Comparison of ENCODE assay signal across 6 cellular contexts in genomic region chr17:4858880-4859260, GRCh38. TPM values are rescaled to one million over a fixed set of nuclear protein-coding genes. Genes with fewer than 3 reads are reported as not detected.
DNase-seq lines count a peak whose midpoint lies in the region; ATAC-seq, FAIRE-seq and TF ChIP-seq lines count a peak whose summit lies in the region.

No MANE protein-coding gene starts in this region.

- in situ Hi-C loops in IMR-90 (cut with MboI; ENCODE audit: low sequenced_read_pairs): no loop called here

- no peak overlapping the region for H2AFZ ChIP-seq in IMR-90 (replicated peaks; ENCODE audit: low read length, poor library complexity)

- DNase-seq in IMR-90 (peak; percentile 27), foreskin keratinocyte (peak; percentile 82 to 91), prostate gland (ENCODE audit: low spot score) (peak; percentile 91), frontal cortex (ENCODE audit: low spot score in 2 of 2) (no peak), NCI-H2171 treated with DMSO at 0.1 percent for 48 hours (lab: John Stamatoyannopoulos, UW) (no peak)
- no peak for DNase-seq in stimulated activated CD4-positive, alpha-beta T cell treated with anti-CD3 and anti-CD28 coated beads, Interleukin-12 subunit alpha, Interleukin-12 subunit beta, amount 100 ng/mL, for 4 hours

- H3K4me3 ChIP-seq in IMR-90 (ENCODE audit: insufficient read depth, low read depth, low read length) (no peak overlapping the region), prostate gland (peak overlapping the region in 1 of 2 donors; percentile 5)

- no peak overlapping the region for H3K4ac ChIP-seq in IMR-90 (ENCODE audit: low read depth, low read length)

- POLR2A ChIA-PET in IMR-90 (lab: Charles Lee; ENCODE audit: unreplicated experiment): no interaction called here

- peaks cover 23% of the 10 kb centered on the region; the same call in 1 of the 2 replicates for H3K9me1 ChIP-seq in IMR-90 (ENCODE audit: insufficient read depth, low read length)

- ATAC-seq in IMR-90 (ENCODE audit: low read depth) (peak; percentile 64), foreskin keratinocyte (peak; percentile 76)

- H3K36me3 ChIP-seq in IMR-90 (ENCODE audit: control insufficient read depth, insufficient read depth, low read length) (peaks cover 3% of the 10 kb centered on the region; the same call in 1 of the 2 replicates), prostate gland (no peaks in the 10 kb centered on the region)

- peak overlapping the region; percentile 8 for H2AK9ac ChIP-seq in IMR-90 (replicated peaks; ENCODE audit: low read depth, low read length, poor library complexity)

- dilution Hi-C loops in IMR-90 (cut with HindIII; ENCODE audit: low sequenced_read_pairs, unreplicated experiment): no loop called here

- no TSS peak for BruUV-seq in IMR-90 (replicated peaks; lab: Mats Ljungman, UMichigan)

- H3K9ac ChIP-seq in IMR-90 (ENCODE audit: low read depth, low read length): no peak overlapping the region

- H4K91ac ChIP-seq in IMR-90 (ENCODE audit: insufficient read depth, low read depth, low read length): no peak overlapping the region

- TF ChIP-seq CTCF in IMR-90 (conservative IDR thresholded peaks at IDR 0.05; ENCODE audit: low read depth, low read length): no peak
- no peak for TF ChIP-seq CTCF in foreskin keratinocyte (conservative IDR thresholded peaks at IDR 0.05)
- no peak for TF ChIP-seq CTCF in prostate gland (IDR thresholded peaks at IDR 0.05)

- no peak overlapping the region for H2AK5ac ChIP-seq in IMR-90 (ENCODE audit: low read depth, low read length)

- TF ChIP-seq RAD21 in IMR-90 (IDR thresholded peaks at IDR 0.05; ENCODE audit: low read length): no peak

- WGBS in IMR-90 (ENCODE audit: extremely low coverage in 2 of 2, insufficient read length in 1 of 2), 2 experiments: 73% methylated on average over 2 of the region's 5 CpGs; no CpG with 5 or more reads in 1 of the 2 experiments
- 15% methylated on average over 5 of the region's 5 CpGs for WGBS in prostate gland

- H4K5ac ChIP-seq in IMR-90 (ENCODE audit: low read depth, low read length): no peak overlapping the region

- no peak overlapping the region for H3K27ac ChIP-seq in IMR-90 (ENCODE audit: insufficient read depth, low read length)
- peak overlapping the region; percentile 83 for H3K27ac ChIP-seq in foreskin keratinocyte
- H3K27ac ChIP-seq in prostate gland: peak overlapping the region; percentile 57 to 59

- H3K18ac ChIP-seq in IMR-90 (ENCODE audit: low read depth, low read length): no peak overlapping the region

- H3K14ac ChIP-seq in IMR-90 (replicated peaks; ENCODE audit: low read depth, low read length): no peak overlapping the region

- H2BK120ac ChIP-seq in IMR-90 (ENCODE audit: low read depth, low read length): no peak overlapping the region

- intact Hi-C loops in IMR-90 (cut with micrococcal nuclease) (no loop called here), prostate gland (cut with DNase I) (no loop called here)

- no peak for TF ChIP-seq POLR2A in IMR-90 (IDR thresholded peaks at IDR 0.05; ENCODE audit: low read depth, low read length)
- peak; percentile 72 for TF ChIP-seq POLR2A in prostate gland (IDR thresholded peaks at IDR 0.05)

- H3K79me1 ChIP-seq in IMR-90 (ENCODE audit: low read depth in 1 of 2, low read length in 2 of 2): peaks cover 15 to 68% of the 10 kb centered on the region in 2 experiments

- H3K4me1 ChIP-seq in IMR-90 (ENCODE audit: control insufficient read depth, insufficient read depth, low read length) (peaks cover 17% of the 10 kb centered on the region), foreskin keratinocyte (peaks cover 26% of the 10 kb centered on the region), prostate gland (replicated peaks) (peaks cover under 1% of the 10 kb centered on the region)

- CTCF ChIA-PET in IMR-90 (lab: Yijun Ruan, JAX): no interaction called here

- FAIRE-seq in frontal cortex (lab: Jason Lieb, UNC): no peak

- no peak overlapping the region for H3K4me2 ChIP-seq in IMR-90 (ENCODE audit: low read depth, low read length)

- peaks cover 29% of the 10 kb centered on the region for H4K20me1 ChIP-seq in IMR-90 (ENCODE audit: insufficient read depth, low read length)

- no peak overlapping the region; a peak in 1 of 4 replicates for H4K8ac ChIP-seq in IMR-90 (ENCODE audit: low read depth in 2 of 2, low read length in 2 of 2)

- no peaks in the 10 kb centered on the region for H3K27me3 ChIP-seq in IMR-90 (ENCODE audit: control insufficient read depth, insufficient read depth, low read length)
- H3K27me3 ChIP-seq in foreskin keratinocyte: no peaks in the 10 kb centered on the region
- H3K27me3 ChIP-seq in prostate gland (replicated peaks; ENCODE audit: insufficient read depth): no peaks in the 10 kb centered on the region

- H3K56ac ChIP-seq in IMR-90 (ENCODE audit: extremely low read depth, insufficient read depth, low read length): no peak overlapping the region

- H3K9me3 ChIP-seq in IMR-90 (ENCODE audit: control insufficient read depth, insufficient read depth, low read length): no peaks in the 10 kb centered on the region
- no peaks in the 10 kb centered on the region for H3K9me3 ChIP-seq in prostate gland

- H2BK20ac ChIP-seq in IMR-90 (ENCODE audit: low read depth, low read length): no peak overlapping the region

- no peak overlapping the region for H2BK5ac ChIP-seq in IMR-90 (ENCODE audit: low read depth, low read length, poor library complexity, severe bottlenecking)

- no peak overlapping the region for H2BK15ac ChIP-seq in IMR-90 (ENCODE audit: low read depth, low read length)

- H3K23ac ChIP-seq in IMR-90 (ENCODE audit: low read depth, low read length): no peak overlapping the region; the same call in 1 of the 2 replicates

TF ChIP-seq in IMR-90, 13 proteins besides CTCF, POLR2A, EP300 and RAD21 (continues in another document):
- TF ChIP-seq USF2 (IDR thresholded peaks at IDR 0.05; ENCODE audit: low read depth, low read length) (no peak), MAZ (IDR thresholded peaks at IDR 0.05; ENCODE audit: borderline replicate concordance, low read depth, low read length) (no peak), CHD1 (IDR thresholded peaks at IDR 0.05; ENCODE audit: low read depth, low read length) (no peak), NFE2L2 (IDR thresholded peaks at IDR 0.05; ENCODE audit: low read depth, low read length) (no peak), CEBPB (IDR thresholded peaks at IDR 0.05; ENCODE audit: low read depth, low read length) (no peak), ELK1 (IDR thresholded peaks at IDR 0.05; ENCODE audit: borderline replicate concordance, low read depth, low read length) (no peak), MXI1 (IDR thresholded peaks at IDR 0.05; ENCODE audit: borderline replicate concordance, low read depth, low read length) (no peak), RCOR1 (IDR thresholded peaks at IDR 0.05; ENCODE audit: insufficient replicate concordance, low read length) (no peak), RFX5 (IDR thresholded peaks at IDR 0.05; ENCODE audit: low read depth, low read length) (no peak), SMC3 (IDR thresholded peaks at IDR 0.05; ENCODE audit: low read depth, low read length) (no peak), MAFK (IDR thresholded peaks at IDR 0.05; ENCODE audit: low read depth, low read length) (no peak), FOS (IDR thresholded peaks at IDR 0.05; ENCODE audit: low read depth, low read length) (no peak)

RNA-seq across cellular contexts. Expression of gene MINK1, which starts 25.7 kb away (rescaled TPM):
- total RNA-seq in IMR-90 (2012; rRNA removed) (12.2 and 12.8 TPM in 2 replicates), foreskin keratinocyte (81.5 and 85.5 TPM in 2 replicates), prostate gland (100 to 1,000 TPM in 1 of 2 donors, 10 to 100 TPM in 1; 53.0 to 136 TPM), frontal cortex (15.9 TPM)
- polyA plus RNA-seq in IMR-90 (2012; rRNA removed) (40.9 and 41.3 TPM in 2 replicates), foreskin keratinocyte (51.5 and 53.7 TPM in 2 replicates)
- 32.0 and 34.9 TPM in 2 replicates for polyA plus RNA-seq in IMR-90 (2012; cell fraction: cytosol; rRNA removed)
- 214 and 296 TPM in 2 replicates for polyA plus RNA-seq in IMR-90 (2012; cell fraction: nucleus; rRNA removed; ENCODE audit: low replicate concordance)

RNA-seq across cellular contexts. Expression of gene C17orf107, which starts 40.5 kb away (rescaled TPM):
- total RNA-seq in IMR-90 (2012; rRNA removed) (0.54 and 0.56 TPM in 2 replicates), foreskin keratinocyte (0.78 and 1.7 TPM in 2 replicates), prostate gland (10 to 100 TPM in 1 of 2 donors, 1 to 10 TPM in 1; 2.4 to 15.4 TPM), frontal cortex (2.4 TPM)
- polyA plus RNA-seq in IMR-90 (2012; rRNA removed) (0.82 and 1.3 TPM in 2 replicates), foreskin keratinocyte (0.38 and 0.91 TPM in 2 replicates)
- 0.35 and 1.2 TPM in 2 replicates for polyA plus RNA-seq in IMR-90 (2012; cell fraction: cytosol; rRNA removed)
- polyA plus RNA-seq in IMR-90 (2012; cell fraction: nucleus; rRNA removed; ENCODE audit: low replicate concordance): 0.92 and 1.2 TPM in 2 replicates

RNA-seq across cellular contexts. Expression of gene CHRNE, which starts 44.0 kb away (rescaled TPM):
- total RNA-seq in IMR-90 (2012; rRNA removed) (under 0.01 TPM in 2 replicates), foreskin keratinocyte (not detected in 2 replicates), prostate gland (1 to 10 TPM in 1 of 2 donors, under 1 TPM in 1; 0.64 to 1.0 TPM), frontal cortex (0.82 TPM)
- polyA plus RNA-seq in IMR-90 (2012; rRNA removed) (0.21 and 0.24 TPM in 2 replicates), foreskin keratinocyte (0.04 and 0.06 TPM in 2 replicates)
- polyA plus RNA-seq in IMR-90 (2012; cell fraction: cytosol; rRNA removed): 0.06 and 0.31 TPM in 2 replicates
- polyA plus RNA-seq in IMR-90 (2012; cell fraction: nucleus; rRNA removed; ENCODE audit: low replicate concordance): 1.4 and 1.7 TPM in 2 replicates

RNA-seq across cellular contexts. Expression of gene PLD2, which starts 51.9 kb away (rescaled TPM):
- total RNA-seq in IMR-90 (2012; rRNA removed) (9.4 and 12.5 TPM in 2 replicates), foreskin keratinocyte (27.9 and 31.6 TPM in 2 replicates), prostate gland (10 to 100 TPM; 25.7 to 29.5 TPM), frontal cortex (8.6 TPM)
- polyA plus RNA-seq in IMR-90 (2012; rRNA removed) (28.0 and 28.8 TPM in 2 replicates), foreskin keratinocyte (20.4 and 22.8 TPM in 2 replicates)
- polyA plus RNA-seq in IMR-90 (2012; cell fraction: cytosol; rRNA removed): 12.4 and 16.5 TPM in 2 replicates
- polyA plus RNA-seq in IMR-90 (2012; cell fraction: nucleus; rRNA removed; ENCODE audit: low replicate concordance): 159 and 191 TPM in 2 replicates

Comparison
In these comparisons a context has a peak if more than half of its experiments do, and no peak if none do; other contexts are left out.
1. DNase-seq: peak in IMR-90 (single experiment), foreskin keratinocyte (2 of 2) and prostate gland (single experiment); none in frontal cortex (0 of 2), NCI-H2171 treated with DMSO at 0.1 percent for 48 hours (single experiment) and stimulated activated CD4-positive, alpha-beta T cell treated with anti-CD3 and anti-CD28 coated beads, Interleukin-12 subunit alpha, Interleukin-12 subunit beta, amount 100 ng/mL, for 4 hours (single experiment).